2 cellular contexts compared by ENCODE assay signal in the genomic region with DNA sequence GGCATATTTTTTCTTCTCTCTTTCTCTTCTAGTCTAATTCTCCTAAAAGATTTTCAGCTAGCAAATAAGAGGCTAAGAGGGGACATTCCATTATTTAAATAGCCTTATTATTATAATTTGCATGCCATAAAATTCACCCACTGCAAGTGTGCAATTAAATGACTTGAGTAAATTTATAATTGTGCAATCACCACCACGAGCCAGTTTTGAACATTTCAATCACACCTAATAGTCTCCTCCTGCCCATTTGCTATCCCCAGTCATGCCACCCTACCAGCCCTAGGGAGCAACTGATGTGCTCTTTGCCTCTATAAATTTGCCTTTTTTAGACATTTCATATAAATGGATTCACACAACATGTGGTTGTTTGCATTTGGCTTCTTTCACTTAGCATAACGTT.
TF ChIP-seq lines count a peak whose summit lies in the region.

No MANE protein-coding gene starts in this region.

TF ChIP-seq in HepG2, 621 proteins besides CTCF, POLR2A, EP300 and RAD21:
- TF ChIP-seq, protein P1, sequence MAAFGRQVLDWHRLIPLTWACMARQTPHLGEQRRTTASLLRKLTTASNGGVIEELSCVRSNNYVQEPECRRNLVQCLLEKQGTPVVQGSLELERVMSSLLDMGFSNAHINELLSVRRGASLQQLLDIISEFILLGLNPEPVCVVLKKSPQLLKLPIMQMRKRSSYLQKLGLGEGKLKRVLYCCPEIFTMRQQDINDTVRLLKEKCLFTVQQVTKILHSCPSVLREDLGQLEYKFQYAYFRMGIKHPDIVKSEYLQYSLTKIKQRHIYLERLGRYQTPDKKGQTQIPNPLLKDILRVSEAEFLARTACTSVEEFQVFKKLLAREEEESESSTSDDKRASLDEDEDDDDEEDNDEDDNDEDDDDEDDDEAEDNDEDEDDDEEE (CRISPR knock-in tag; IDR thresholded peaks at IDR 0.05) = no peak
- TF ChIP-seq, protein P2, sequence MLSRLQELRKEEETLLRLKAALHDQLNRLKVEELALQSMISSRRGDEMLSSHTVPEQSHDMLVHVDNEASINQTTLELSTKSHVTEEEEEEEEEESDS (CRISPR knock-in tag; IDR thresholded peaks at IDR 0.05; ENCODE audit: borderline replicate concordance) = no peak
- peak; percentile 24; the same call in 1 of the 2 replicates for TF ChIP-seq CEBPB (IDR thresholded peaks at IDR 0.05; ENCODE audit: borderline replicate concordance, low read depth, low read length)
- TF ChIP-seq, protein P3, sequence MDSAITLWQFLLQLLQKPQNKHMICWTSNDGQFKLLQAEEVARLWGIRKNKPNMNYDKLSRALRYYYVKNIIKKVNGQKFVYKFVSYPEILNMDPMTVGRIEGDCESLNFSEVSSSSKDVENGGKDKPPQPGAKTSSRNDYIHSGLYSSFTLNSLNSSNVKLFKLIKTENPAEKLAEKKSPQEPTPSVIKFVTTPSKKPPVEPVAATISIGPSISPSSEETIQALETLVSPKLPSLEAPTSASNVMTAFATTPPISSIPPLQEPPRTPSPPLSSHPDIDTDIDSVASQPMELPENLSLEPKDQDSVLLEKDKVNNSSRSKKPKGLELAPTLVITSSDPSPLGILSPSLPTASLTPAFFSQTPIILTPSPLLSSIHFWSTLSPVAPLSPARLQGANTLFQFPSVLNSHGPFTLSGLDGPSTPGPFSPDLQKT (CRISPR knock-in tag; IDR thresholded peaks at IDR 0.05; ENCODE audit: borderline replicate concordance) = no peak

TF ChIP-seq in K562, 482 proteins besides CTCF, POLR2A, EP300 and RAD21:
- TF ChIP-seq FOXM1 (IDR thresholded peaks at IDR 0.05; ENCODE audit: low read depth) (no peak), FOXM1 (CRISPR knock-in tag; IDR thresholded peaks at IDR 0.05; ENCODE audit: low read depth) (no peak), CEBPB (tag; IDR thresholded peaks at IDR 0.05) (peak; percentile 55), CEBPG (CRISPR knock-in tag; IDR thresholded peaks at IDR 0.05) (no peak), CEBPG (tag; conservative IDR thresholded peaks at IDR 0.05 in 1 of 2, IDR thresholded peaks at IDR 0.05 in 1 of 2) (peak in 1 of 2 experiments; percentile 47; a peak in 2 of 4 replicates)
- TF ChIP-seq, protein P4, sequence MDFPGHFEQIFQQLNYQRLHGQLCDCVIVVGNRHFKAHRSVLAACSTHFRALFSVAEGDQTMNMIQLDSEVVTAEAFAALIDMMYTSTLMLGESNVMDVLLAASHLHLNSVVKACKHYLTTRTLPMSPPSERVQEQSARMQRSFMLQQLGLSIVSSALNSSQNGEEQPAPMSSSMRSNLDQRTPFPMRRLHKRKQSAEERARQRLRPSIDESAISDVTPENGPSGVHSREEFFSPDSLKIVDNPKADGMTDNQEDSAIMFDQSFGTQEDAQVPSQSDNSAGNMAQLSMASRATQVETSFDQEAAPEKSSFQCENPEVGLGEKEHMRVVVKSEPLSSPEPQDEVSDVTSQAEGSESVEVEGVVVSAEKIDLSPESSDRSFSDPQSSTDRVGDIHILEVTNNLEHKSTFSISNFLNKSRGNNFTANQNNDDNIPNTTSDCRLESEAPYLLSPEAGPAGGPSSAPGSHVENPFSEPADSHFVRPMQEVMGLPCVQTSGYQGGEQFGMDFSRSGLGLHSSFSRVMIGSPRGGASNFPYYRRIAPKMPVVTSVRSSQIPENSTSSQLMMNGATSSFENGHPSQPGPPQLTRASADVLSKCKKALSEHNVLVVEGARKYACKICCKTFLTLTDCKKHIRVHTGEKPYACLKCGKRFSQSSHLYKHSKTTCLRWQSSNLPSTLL (IDR thresholded peaks at IDR 0.05) = no peak
